19 cellular contexts compared by ENCODE assay signal in the genomic region with DNA sequence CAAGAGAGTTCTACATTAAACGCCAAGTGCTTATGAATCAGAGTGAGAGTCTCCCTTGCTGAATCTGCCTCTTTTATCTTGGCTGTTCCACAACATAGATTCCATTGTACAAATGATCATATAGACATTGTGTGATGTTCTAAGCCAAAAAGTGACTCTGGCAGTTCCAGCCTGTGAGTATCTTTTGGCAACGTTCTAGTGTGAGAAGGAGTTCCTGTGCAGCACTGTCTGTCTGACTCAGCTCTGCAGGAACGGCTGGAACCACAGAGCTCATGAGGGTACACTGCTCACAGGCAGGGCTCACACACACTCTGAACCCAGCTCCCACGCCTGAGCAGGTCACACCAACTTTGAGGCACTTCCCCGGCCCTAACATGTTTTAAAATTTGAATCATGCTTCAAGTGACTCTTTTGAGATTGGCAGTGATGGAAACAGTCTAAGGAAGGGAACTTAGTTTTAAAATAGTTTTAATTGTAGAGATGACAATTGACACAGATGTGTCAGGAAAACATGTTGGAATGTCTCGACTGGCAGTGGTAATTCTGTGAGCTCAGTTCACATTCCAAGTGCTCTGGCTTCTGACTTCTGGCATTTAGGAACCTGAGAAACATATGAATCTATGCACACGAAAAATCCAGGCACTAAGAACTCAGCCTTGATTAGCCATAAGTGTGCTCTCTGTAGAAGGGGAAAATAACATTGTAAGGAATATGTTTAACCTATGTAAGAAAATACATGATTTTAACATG.
DNase-seq lines count a peak whose midpoint lies in the region; ATAC-seq and TF ChIP-seq lines count a peak whose summit lies in the region.
"Had no signal": no experiment of that assay in that cellular context is flagged by ENCODE, and none has a peak within 500 bp of the region (broad histone marks: within the 10 kb centered on the region; RNA-seq: fewer than 3 reads in every experiment).

No MANE protein-coding gene starts in this region.

- WGBS in heart right ventricle, 2 donors = 30 to 33% methylated on average over 7 of the region's 7 CpGs

- H3K9me3 ChIP-seq in adipocyte (ENCODE audit: control insufficient read depth, low read length) (no peaks in the 10 kb centered on the region), heart right ventricle (no peaks in the 10 kb centered on the region)
- H3K9me3 ChIP-seq: testis had no signal

- intact Hi-C loops in heart right ventricle (cut with DNase I) = no loop called here

- DNase-seq in EH (ENCODE audit: low read depth) = peak; percentile 94
- DNase-seq in adipocyte (ENCODE audit: low read depth) = peak; percentile 58
- no peak for DNase-seq in heart right ventricle
- peak; percentile 65 for DNase-seq in renal cortical epithelial cell (ENCODE audit: low read depth)
- DNase-seq in NCI-H1417 (lab: John Stamatoyannopoulos, UW) = no peak
- DNase-seq in HuH-7.5 (ENCODE audit: low spot score) = no peak
- DNase-seq in mucosa of gallbladder (ENCODE audit: low spot score) = no peak
- no peak for DNase-seq in CD1c-positive myeloid dendritic cell (ENCODE audit: extremely low spot score)
- DNase-seq: activated CD4-positive, alpha-beta T cell treated with anti-CD3 and anti-CD28 coated beads for 1 hour; CD4-positive, CD25-positive, alpha-beta regulatory T cell; foreskin keratinocyte; MM.1S; NCI-H2081 treated with DMSO at 0.1 percent for 48 hours; NCI-H774; T-helper 2 cell had no signal

- no peak overlapping the region for H3K27ac ChIP-seq in heart right ventricle
- H3K27ac ChIP-seq: coronary artery, foreskin keratinocyte, parathyroid adenoma, RWPE1, testis had no signal

- H3K4me1 ChIP-seq in adipocyte (ENCODE audit: control insufficient read depth, insufficient read depth, low read length) = peaks cover 46% of the 10 kb centered on the region
- peaks cover 0 to 12% (median 0%) of the 10 kb centered on the region in 9 donors for H3K4me1 ChIP-seq in heart right ventricle
- H3K4me1 ChIP-seq: foreskin keratinocyte, parathyroid adenoma had no signal

- H3K9ac ChIP-seq in adipocyte (ENCODE audit: low read length) = peak overlapping the region; percentile 39
- H3K9ac ChIP-seq: parathyroid adenoma had no signal

- peak; percentile 46 to 91 (median 81) for ATAC-seq in heart right ventricle
- ATAC-seq: foreskin keratinocyte had no signal

- H3K4me3 ChIP-seq in adipocyte (ENCODE audit: low read length) (peak overlapping the region; percentile 47), heart right ventricle (no peak overlapping the region)
- H3K4me3 ChIP-seq: coronary artery, testis had no signal

- H3K36me3 ChIP-seq in adipocyte (ENCODE audit: control insufficient read depth, insufficient read depth, low read length, severe bottlenecking) (no peaks in the 10 kb centered on the region), heart right ventricle (no peaks in the 10 kb centered on the region)

- TF ChIP-seq CTCF in heart right ventricle (IDR thresholded peaks at IDR 0.05) = no peak

- H3K27me3 ChIP-seq in adipocyte (replicated peaks; ENCODE audit: control insufficient read depth, insufficient read depth, low read length) = no peaks in the 10 kb centered on the region
- H3K27me3 ChIP-seq in heart right ventricle = peaks cover 0 to 4% (median 0%) of the 10 kb centered on the region in 7 donors
- H3K27me3 ChIP-seq: foreskin keratinocyte, testis had no signal

Comparison
In these comparisons a context has a peak if more than half of its experiments do, and no peak if none do; other contexts are left out.
1. DNase-seq: peak in EH (single experiment), adipocyte (single experiment) and renal cortical epithelial cell (single experiment); none in heart right ventricle (0 of 2), NCI-H1417 (0 of 3), HuH-7.5 (single experiment), mucosa of gallbladder (single experiment) and CD1c-positive myeloid dendritic cell (single experiment).